Comparison of ENCODE assay signal across 17 cellular contexts in the genomic region with DNA sequence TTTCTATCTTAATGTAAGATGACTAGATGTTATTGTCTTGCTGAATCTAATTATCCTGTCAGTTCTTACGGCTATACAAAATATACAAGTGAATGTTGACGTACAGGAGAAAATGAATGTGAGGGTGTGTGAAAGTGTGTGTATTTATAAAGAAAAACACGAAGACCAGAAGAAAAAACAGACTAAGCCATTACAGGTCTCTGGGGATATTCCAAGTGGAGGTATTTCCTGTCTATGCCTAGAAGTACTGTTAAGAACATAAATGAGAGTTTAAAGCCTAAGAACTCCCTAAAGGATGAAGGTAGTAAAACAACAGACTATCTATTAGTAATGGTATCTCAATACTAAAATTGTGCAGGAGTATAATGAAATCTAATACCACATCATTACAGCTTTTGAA.
"Had no signal": no experiment of that assay in that cellular context is flagged by ENCODE, and none has a peak within 500 bp of the region (broad histone marks: within the 10 kb centered on the region; RNA-seq: fewer than 3 reads in every experiment).

No MANE protein-coding gene starts in this region.

- H2AFZ ChIP-seq: parathyroid adenoma had no signal

- ATAC-seq: heart left ventricle; naive thymus-derived CD8-positive, alpha-beta T cell; sciatic nerve had no signal

- H3K9me3 ChIP-seq: heart left ventricle, prostate gland, suprapubic skin had no signal

- DNase-seq: heart left ventricle; hypothalamus; kidney glomerular epithelial cell; mesendoderm; naive thymus-derived CD8-positive, alpha-beta T cell; occipital lobe; retina; small intestine; stimulated activated CD4-positive, alpha-beta T cell treated with anti-CD3 and anti-CD28 coated beads, Interleukin-2, amount 100 ng/mL, for 48 hours; stimulated activated naive CD4-positive, alpha-beta T cell treated with Interleukin-2 at 50 U/mL for 16 hours; thyroid gland had no signal

- H3K4me3 Mint-ChIP-seq: dendritic cell treated with granulocyte-macrophage colony-stimulating factor and Interleukin-4, amounts not matched to agents 40 ng/mL and 50 ng/mL, for 4 days; naive thymus-derived CD8-positive, alpha-beta T cell; type B pancreatic cell had no signal

- H3K36me3 ChIP-seq: prostate gland had no signal

- H3K27ac Mint-ChIP-seq: dendritic cell treated with granulocyte-macrophage colony-stimulating factor and Interleukin-4, amounts not matched to agents 40 ng/mL and 50 ng/mL, for 4 days; naive thymus-derived CD8-positive, alpha-beta T cell; type B pancreatic cell had no signal

- H3K79me2 ChIP-seq: parathyroid adenoma had no signal

- H3K9ac ChIP-seq: parathyroid adenoma had no signal

- H3K4me1 ChIP-seq: parathyroid adenoma, prostate gland, suprapubic skin, thyroid gland had no signal

- H3K27me3 ChIP-seq: heart left ventricle, suprapubic skin, thyroid gland had no signal

- H3K27ac ChIP-seq: parathyroid adenoma, prostate gland, suprapubic skin, thyroid gland had no signal

- H3K27me3 Mint-ChIP-seq: dendritic cell treated with granulocyte-macrophage colony-stimulating factor and Interleukin-4, amounts not matched to agents 40 ng/mL and 50 ng/mL, for 4 days; naive thymus-derived CD8-positive, alpha-beta T cell; type B pancreatic cell had no signal

- H3K9me3 Mint-ChIP-seq: dendritic cell treated with granulocyte-macrophage colony-stimulating factor and Interleukin-4, amounts not matched to agents 40 ng/mL and 50 ng/mL, for 4 days; naive thymus-derived CD8-positive, alpha-beta T cell; type B pancreatic cell had no signal

- H3K4me3 ChIP-seq: heart left ventricle, prostate gland, suprapubic skin, thyroid gland had no signal
